In genomic region chr5:151685749-151686672, GRCh38 we compare ENCODE assay signal across 8 cellular contexts. TPM values are rescaled to one million over a fixed set of nuclear protein-coding genes. Genes with fewer than 3 reads are reported as not detected.
DNase-seq lines count a peak whose midpoint lies in the region; ATAC-seq, FAIRE-seq and TF ChIP-seq lines count a peak whose summit lies in the region.

No MANE protein-coding gene starts in this region.

- H3K27me3 Mint-ChIP-seq in activated naive CD8-positive, alpha-beta T cell = peaks cover 25% of the 10 kb centered on the region
- H3K27me3 Mint-ChIP-seq in activated CD4-positive, alpha-beta T cell treated with anti-CD3 and anti-CD28 coated beads, Interleukin-2, amount 10 ng/mL, durations not matched to agents 7 days and 5 days = peaks cover 34% of the 10 kb centered on the region

- peak overlapping the region; percentile 63 for H3K9ac ChIP-seq in iPS-18a (ENCODE audit: low read length)

- H3K9me3 ChIP-seq in iPS-18a (ENCODE audit: control insufficient read depth, low read depth, low read length) = no peaks in the 10 kb centered on the region

- peaks cover 12% of the 10 kb centered on the region for H3K4me1 Mint-ChIP-seq in activated naive CD8-positive, alpha-beta T cell (ENCODE audit: low read depth)
- H3K4me1 Mint-ChIP-seq in stimulated activated effector memory CD8-positive, alpha-beta T cell treated with anti-CD3 and anti-CD28 coated beads, Interleukin-12 subunit alpha, Interleukin-12 subunit beta, amount 100 ng/mL, for 72 hours = peaks cover 12% of the 10 kb centered on the region
- peaks cover 10% of the 10 kb centered on the region for H3K4me1 Mint-ChIP-seq in activated CD4-positive, alpha-beta T cell treated with anti-CD3 and anti-CD28 coated beads, Interleukin-2, amount 10 ng/mL, durations not matched to agents 7 days and 5 days

- FAIRE-seq in H54 (lab: Jason Lieb, UNC) = no peak

- DNase-seq in H54 (ENCODE audit: insufficient read length, low spot score) (no peak), NCI-H1417 (lab: John Stamatoyannopoulos, UW) (no peak), SW 1271 (lab: John Stamatoyannopoulos, UW) (no peak)
- no peak for DNase-seq in stimulated activated effector memory CD8-positive, alpha-beta T cell treated with anti-CD3 and anti-CD28 coated beads, Interleukin-12 subunit alpha, Interleukin-12 subunit beta, amount 100 ng/mL, for 72 hours (ENCODE audit: low spot score in 2 of 2)
- no peak for DNase-seq in activated CD4-positive, alpha-beta T cell treated with anti-CD3 and anti-CD28 coated beads, Interleukin-2, amount 10 ng/mL, durations not matched to agents 7 days and 5 days

- peaks cover 27% of the 10 kb centered on the region for H3K4me1 ChIP-seq in iPS-18a (ENCODE audit: control insufficient read depth, low read depth, low read length)

- H3K9me3 Mint-ChIP-seq in activated naive CD8-positive, alpha-beta T cell (ENCODE audit: low read depth) = no peaks in the 10 kb centered on the region
- H3K9me3 Mint-ChIP-seq in stimulated activated effector memory CD8-positive, alpha-beta T cell treated with anti-CD3 and anti-CD28 coated beads, Interleukin-12 subunit alpha, Interleukin-12 subunit beta, amount 100 ng/mL, for 72 hours = no peaks in the 10 kb centered on the region
- H3K9me3 Mint-ChIP-seq in activated CD4-positive, alpha-beta T cell treated with anti-CD3 and anti-CD28 coated beads, Interleukin-2, amount 10 ng/mL, durations not matched to agents 7 days and 5 days = no peaks in the 10 kb centered on the region

- no peak overlapping the region for H3K27ac Mint-ChIP-seq in activated naive CD8-positive, alpha-beta T cell
- H3K27ac Mint-ChIP-seq in stimulated activated effector memory CD8-positive, alpha-beta T cell treated with anti-CD3 and anti-CD28 coated beads, Interleukin-12 subunit alpha, Interleukin-12 subunit beta, amount 100 ng/mL, for 72 hours = no peak overlapping the region
- H3K27ac Mint-ChIP-seq in activated CD4-positive, alpha-beta T cell treated with anti-CD3 and anti-CD28 coated beads, Interleukin-2, amount 10 ng/mL, durations not matched to agents 7 days and 5 days = no peak overlapping the region

- H3K27me3 ChIP-seq in iPS-18a (ENCODE audit: control insufficient read depth, insufficient read depth, low read length) = no peaks in the 10 kb centered on the region

- CTCF ChIA-PET in activated CD4-positive, alpha-beta T cell treated with anti-CD3 and anti-CD28 coated beads, Interleukin-2, amount 10 ng/mL, durations not matched to agents 7 days and 5 days (lab: Charles Lee) = no interaction called here

- peak overlapping the region; percentile 13 for H3K27ac ChIP-seq in iPS-18a (ENCODE audit: low read length)

- 0 out of 2 replicates have a peak, but pooled peaks have one; percentile 8 for TF ChIP-seq POLR2A in H54 (IDR thresholded peaks at IDR 0.05; ENCODE audit: low read depth, low read length)

- H3K36me3 ChIP-seq in iPS-18a (ENCODE audit: control insufficient read depth, low read depth, low read length) = no peaks in the 10 kb centered on the region

- H3K36me3 Mint-ChIP-seq in activated naive CD8-positive, alpha-beta T cell = no peaks in the 10 kb centered on the region
- H3K36me3 Mint-ChIP-seq in stimulated activated effector memory CD8-positive, alpha-beta T cell treated with anti-CD3 and anti-CD28 coated beads, Interleukin-12 subunit alpha, Interleukin-12 subunit beta, amount 100 ng/mL, for 72 hours = no peaks in the 10 kb centered on the region
- no peaks in the 10 kb centered on the region for H3K36me3 Mint-ChIP-seq in activated CD4-positive, alpha-beta T cell treated with anti-CD3 and anti-CD28 coated beads, Interleukin-2, amount 10 ng/mL, durations not matched to agents 7 days and 5 days (ENCODE audit: low read depth)

- peak overlapping the region; percentile 74 for H3K4me3 ChIP-seq in iPS-18a (ENCODE audit: low read length)

- ATAC-seq in stimulated activated effector memory CD8-positive, alpha-beta T cell treated with anti-CD3 and anti-CD28 coated beads, Interleukin-12 subunit alpha, Interleukin-12 subunit beta, amount 100 ng/mL, for 72 hours = no peak
- no peak for ATAC-seq in HG02981 (IDR thresholded peaks at IDR 0.05; ENCODE audit: unreplicated experiment)

- H3K4me3 Mint-ChIP-seq in activated naive CD8-positive, alpha-beta T cell = peak overlapping the region; percentile 60
- H3K4me3 Mint-ChIP-seq in stimulated activated effector memory CD8-positive, alpha-beta T cell treated with anti-CD3 and anti-CD28 coated beads, Interleukin-12 subunit alpha, Interleukin-12 subunit beta, amount 100 ng/mL, for 72 hours = peak overlapping the region; percentile 37
- no peak overlapping the region for H3K4me3 Mint-ChIP-seq in activated CD4-positive, alpha-beta T cell treated with anti-CD3 and anti-CD28 coated beads, Interleukin-2, amount 10 ng/mL, durations not matched to agents 7 days and 5 days

- POLR2A ChIA-PET in activated CD4-positive, alpha-beta T cell treated with anti-CD3 and anti-CD28 coated beads, Interleukin-2, amount 10 ng/mL, durations not matched to agents 7 days and 5 days (lab: Charles Lee) = no interaction called here

RNA-seq across cellular contexts. Expression of gene SPARC, which starts 0.7 kb away (rescaled TPM):
- total RNA-seq in activated CD4-positive, alpha-beta T cell treated with anti-CD3 and anti-CD28 coated beads, Interleukin-2, amount 10 ng/mL, durations not matched to agents 7 days and 5 days = 1 to 10 TPM in 1 of 2 experiments, under 1 TPM in 1; 0.27 to 1.1 TPM
